Comparison of ENCODE assay signal across 10 cellular contexts in genomic region chr9:129868571-129869486, GRCh38. TPM values are rescaled to one million over a fixed set of nuclear protein-coding genes. Genes with fewer than 3 reads are reported as not detected.
DNase-seq lines count a peak whose midpoint lies in the region; ATAC-seq and TF ChIP-seq lines count a peak whose summit lies in the region.
"Had no signal": no experiment of that assay in that cellular context is flagged by ENCODE, and none has a peak within 500 bp of the region (broad histone marks: within the 10 kb centered on the region; RNA-seq: fewer than 3 reads in every experiment).

No MANE protein-coding gene starts in this region.

- in situ Hi-C loops in transverse colon (cut with MboI; ENCODE audit: low pct_ligation_motif_present in 1 of 4, low pct_unique_long_range_greater_than_20kb in 1 of 4, low sequenced_read_pairs in 3 of 4) = no loop called here

- H3K9ac ChIP-seq in neural progenitor cell = no peak overlapping the region

- H3K9me3 Mint-ChIP-seq in activated naive CD4-positive, alpha-beta T cell treated with anti-CD3 and anti-CD28 coated beads, Interleukin-2, amount 10 ng/mL, durations not matched to agents 7 days and 5 days = no peaks in the 10 kb centered on the region
- no peaks in the 10 kb centered on the region for H3K9me3 Mint-ChIP-seq in neural progenitor cell

- peak; percentile 38 for ATAC-seq in Right ventricle myocardium inferior

- peaks cover 84% of the 10 kb centered on the region for H3K4me1 Mint-ChIP-seq in activated naive CD4-positive, alpha-beta T cell treated with anti-CD3 and anti-CD28 coated beads, Interleukin-2, amount 10 ng/mL, durations not matched to agents 7 days and 5 days
- H3K4me1 Mint-ChIP-seq in neural progenitor cell = peaks cover 7% of the 10 kb centered on the region

- H3K27ac ChIP-seq in left ventricle myocardium inferior (replicated peaks) (no peak overlapping the region), neutrophil (peak overlapping the region; percentile 74), transverse colon (peak overlapping the region in 3 of 4 donors; percentile 1 to 51 (median 27)), neural progenitor cell (no peak overlapping the region), coronary artery (no peak overlapping the region)
- H3K27ac ChIP-seq: 22Rv1, testis had no signal

- no peak for TF ChIP-seq CTCF in left ventricle myocardium inferior (IDR thresholded peaks at IDR 0.05; ENCODE audit: borderline replicate concordance)
- no peak for TF ChIP-seq CTCF in neutrophil (IDR thresholded peaks at IDR 0.05)
- no peak for TF ChIP-seq CTCF in transverse colon (IDR thresholded peaks at IDR 0.05)
- TF ChIP-seq CTCF in neural progenitor cell (IDR thresholded peaks at IDR 0.05) = no peak
- TF ChIP-seq CTCF in coronary artery (IDR thresholded peaks at IDR 0.05) = no peak

- peak; percentile 3 for TF ChIP-seq POLR2A in transverse colon (IDR thresholded peaks at IDR 0.05)

- no peaks in the 10 kb centered on the region for H3F3A ChIP-seq in neural progenitor cell (ENCODE audit: low read depth)

- H3K79me2 ChIP-seq in neural progenitor cell (ENCODE audit: low read depth) = no peaks in the 10 kb centered on the region

- no peak overlapping the region for H3K4me2 ChIP-seq in neural progenitor cell

- no peak overlapping the region for H2AFZ ChIP-seq in neural progenitor cell (replicated peaks)

- peak overlapping the region; percentile 67 for H3K4me3 Mint-ChIP-seq in activated naive CD4-positive, alpha-beta T cell treated with anti-CD3 and anti-CD28 coated beads, Interleukin-2, amount 10 ng/mL, durations not matched to agents 7 days and 5 days
- no peak overlapping the region for H3K4me3 Mint-ChIP-seq in neural progenitor cell

- peaks cover 63% of the 10 kb centered on the region for H3K36me3 Mint-ChIP-seq in activated naive CD4-positive, alpha-beta T cell treated with anti-CD3 and anti-CD28 coated beads, Interleukin-2, amount 10 ng/mL, durations not matched to agents 7 days and 5 days
- H3K36me3 Mint-ChIP-seq in neural progenitor cell = peaks cover 6% of the 10 kb centered on the region

- no peak overlapping the region for H3K4me3 ChIP-seq in left ventricle myocardium inferior
- no peak overlapping the region for H3K4me3 ChIP-seq in neutrophil (ENCODE audit: low read depth in 1 of 2, low read length in 1 of 2)
- no peak overlapping the region for H3K4me3 ChIP-seq in transverse colon
- H3K4me3 ChIP-seq in neural progenitor cell = no peak overlapping the region
- H3K4me3 ChIP-seq in coronary artery = no peak overlapping the region
- H3K4me3 ChIP-seq: testis had no signal

- H3K4me1 ChIP-seq in left ventricle myocardium inferior = peaks cover 6% of the 10 kb centered on the region
- peaks cover 29% of the 10 kb centered on the region in 2 experiments for H3K4me1 ChIP-seq in neutrophil (ENCODE audit: control insufficient read depth in 1 of 2, insufficient read depth in 1 of 2, low read depth in 1 of 2, low read length in 1 of 2)
- no peaks in the 10 kb centered on the region for H3K4me1 ChIP-seq in transverse colon
- H3K4me1 ChIP-seq in neural progenitor cell = no peaks in the 10 kb centered on the region
- H3K4me1 ChIP-seq: testis had no signal

- TF ChIP-seq EP300 in transverse colon (IDR thresholded peaks at IDR 0.05; ENCODE audit: low read depth) = no peak

- CTCF ChIA-PET in activated naive CD4-positive, alpha-beta T cell treated with anti-CD3 and anti-CD28 coated beads, Interleukin-2, amount 10 ng/mL, durations not matched to agents 7 days and 5 days (lab: Charles Lee) = interaction anchor here (0.5 to 2.7 kb wide), 5 partner anchors 13 to 985 kb away, joined by 3 to 15 read pairs (median 3); no protein-coding TSS in a partner anchor

- 81% methylated on average over 32 of the region's 34 CpGs; no CpG with 5 or more reads in 1 of the 2 donors for WGBS in transverse colon (ENCODE audit: low coverage in 1 of 2), 2 donors

- H3K27ac Mint-ChIP-seq in activated naive CD4-positive, alpha-beta T cell treated with anti-CD3 and anti-CD28 coated beads, Interleukin-2, amount 10 ng/mL, durations not matched to agents 7 days and 5 days = peak overlapping the region; percentile 92
- no peak overlapping the region for H3K27ac Mint-ChIP-seq in neural progenitor cell

- H3K9me3 ChIP-seq in left ventricle myocardium inferior (replicated peaks) (no peaks in the 10 kb centered on the region), neutrophil (no peaks in the 10 kb centered on the region), transverse colon (no peaks in the 10 kb centered on the region), neural progenitor cell (ENCODE audit: low read depth) (no peaks in the 10 kb centered on the region)
- H3K9me3 ChIP-seq: testis had no signal

- intact Hi-C loops in Right ventricle myocardium inferior (cut with DNase I) = no loop called here
- intact Hi-C loops in left ventricle myocardium inferior (cut with micrococcal nuclease) = no loop called here
- intact Hi-C loops in transverse colon (cut with DNase I; ENCODE audit: low total_unique reads) = no loop called here

- no peaks in the 10 kb centered on the region for H3K27me3 Mint-ChIP-seq in activated naive CD4-positive, alpha-beta T cell treated with anti-CD3 and anti-CD28 coated beads, Interleukin-2, amount 10 ng/mL, durations not matched to agents 7 days and 5 days
- peaks cover 3% of the 10 kb centered on the region for H3K27me3 Mint-ChIP-seq in neural progenitor cell (ENCODE audit: insufficient read depth, low read depth)

- H3K27me3 ChIP-seq in left ventricle myocardium inferior (ENCODE audit: low read depth) (no peaks in the 10 kb centered on the region), neutrophil (no peaks in the 10 kb centered on the region), transverse colon (no peaks in the 10 kb centered on the region), neural progenitor cell (no peaks in the 10 kb centered on the region)
- H3K27me3 ChIP-seq: testis had no signal

- no peaks in the 10 kb centered on the region for H4K20me1 ChIP-seq in neural progenitor cell (ENCODE audit: low read depth)

- DNase-seq in Right ventricle myocardium inferior (ENCODE audit: missing footprints) (peak; percentile 75), left ventricle myocardium inferior (no peak), transverse colon (peak; percentile 68), GOT3 (lab: John Stamatoyannopoulos, UW) (no peak), neural progenitor cell (ENCODE audit: low spot score) (no peak), coronary artery (ENCODE audit: low spot score) (no peak)
- DNase-seq in activated naive CD4-positive, alpha-beta T cell treated with anti-CD3 and anti-CD28 coated beads, Interleukin-2, amount 10 ng/mL, durations not matched to agents 7 days and 5 days = peak; percentile 96
- DNase-seq: testis had no signal

- H3K36me3 ChIP-seq in left ventricle myocardium inferior = peaks cover 35% of the 10 kb centered on the region
- H3K36me3 ChIP-seq in neutrophil = peaks cover 60% of the 10 kb centered on the region
- H3K36me3 ChIP-seq in transverse colon = peaks cover 0 to 5% (median 2%) of the 10 kb centered on the region in 4 donors
- H3K36me3 ChIP-seq in neural progenitor cell = no peaks in the 10 kb centered on the region

RNA-seq across cellular contexts. Expression of gene USP20, which starts 33.6 kb away (rescaled TPM):
- total RNA-seq in Right ventricle myocardium inferior (14.0 TPM), left ventricle myocardium inferior (13.2 TPM), transverse colon (10 to 100 TPM; 18.3 to 40.0 (median 25.3) TPM), neural progenitor cell (ENCODE audit: low replicate concordance) (10.8 and 25.2 TPM in 2 replicates)

RNA-seq across cellular contexts. Expression of gene C9orf78, which starts 33.8 kb away (rescaled TPM):
- total RNA-seq in Right ventricle myocardium inferior = 32.0 TPM
- total RNA-seq in left ventricle myocardium inferior = 30.0 TPM
- total RNA-seq in transverse colon = 100 to 1,000 TPM in 1 of 4 donors, 10 to 100 TPM in 3; 43.6 to 263 (median 47.7) TPM
- total RNA-seq in neural progenitor cell (ENCODE audit: low replicate concordance) = 40.9 and 42.2 TPM in 2 replicates

RNA-seq across cellular contexts. Expression of gene TOR1A, which starts 44.9 kb away (rescaled TPM):
- total RNA-seq in Right ventricle myocardium inferior = 12.2 TPM
- 12.9 TPM for total RNA-seq in left ventricle myocardium inferior
- total RNA-seq in transverse colon = 10 to 100 TPM in 3 of 4 donors, 1 to 10 TPM in 1; 6.2 to 47.0 (median 40.0) TPM
- 39.6 and 42.4 TPM in 2 replicates for total RNA-seq in neural progenitor cell (ENCODE audit: low replicate concordance)

Comparison
In these comparisons a context has a peak if more than half of its experiments do, and no peak if none do; other contexts are left out.
1. DNase-seq: peak in Right ventricle myocardium inferior (single experiment), activated naive CD4-positive, alpha-beta T cell treated with anti-CD3 and anti-CD28 coated beads, Interleukin-2, amount 10 ng/mL, durations not matched to agents 7 days and 5 days (single experiment) and transverse colon (single experiment); none in left ventricle myocardium inferior (single experiment), GOT3 (single experiment), neural progenitor cell (single experiment) and coronary artery (single experiment).
2. H3K27ac ChIP-seq: peak in neutrophil (single experiment) and transverse colon (3 of 4); none in left ventricle myocardium inferior (single experiment), neural progenitor cell (single experiment) and coronary artery (0 of 2).